ENCODE assay signal across 8 cellular contexts in the genomic region with DNA sequence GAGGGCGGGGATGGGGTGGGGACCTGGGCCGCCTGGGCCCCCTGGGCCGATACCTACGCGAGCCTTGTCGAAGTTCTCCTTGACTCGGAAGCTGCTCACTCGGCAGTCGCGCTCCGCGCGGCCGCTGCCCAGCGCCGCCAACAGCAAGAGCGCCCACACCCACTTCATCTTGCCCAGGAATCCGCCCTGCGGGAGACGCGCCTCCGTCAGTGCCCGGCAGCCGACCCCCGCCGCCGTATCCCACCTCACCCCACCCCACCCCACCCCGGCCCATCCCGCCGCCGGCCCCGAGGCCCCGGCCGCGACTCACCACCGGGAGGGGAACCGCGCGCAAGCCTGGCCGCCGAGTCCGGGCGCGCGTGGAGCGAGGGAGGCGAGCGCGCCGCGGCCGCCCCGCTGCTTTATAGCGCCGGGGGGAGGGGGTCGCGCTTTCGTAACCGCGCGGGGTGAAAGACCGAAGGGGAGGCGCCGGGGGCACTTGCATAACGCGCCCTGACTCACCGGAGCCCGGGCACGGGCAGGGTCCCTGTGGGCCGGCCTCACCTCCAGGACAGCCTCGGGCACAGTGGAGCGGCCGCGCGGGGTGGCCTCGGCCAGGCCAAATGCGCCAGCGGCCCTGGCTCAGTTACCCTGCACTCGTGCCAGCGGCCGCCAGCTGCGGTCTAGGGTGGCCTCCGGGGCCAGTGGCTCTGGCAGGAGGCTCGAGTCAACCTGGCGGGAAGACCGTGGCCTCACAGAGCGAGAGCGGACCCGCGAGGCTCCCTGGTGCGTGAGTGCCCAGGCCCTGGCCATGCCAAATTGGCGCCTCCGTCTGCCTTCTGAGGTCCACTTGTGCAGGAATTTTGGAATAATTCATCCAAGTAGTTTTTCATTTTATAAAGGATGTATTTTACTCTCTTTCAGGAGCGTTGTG. TPM values are rescaled to one million over a fixed set of nuclear protein-coding genes. Genes with fewer than 3 reads are reported as not detected.
DNase-seq lines count a peak whose midpoint lies in the region; ATAC-seq and TF ChIP-seq lines count a peak whose summit lies in the region.

A gene (minus strand): TSS at position 375 of the 913 bp plus-strand sequence. CDS start 207 bp downstream, at position 168.

- DNase-seq in HFF-Myc (ENCODE audit: extremely low read depth, low read depth) (no peak), brain microvascular endothelial cell (peak; percentile 1)
- DNase-seq in activated naive CD4-positive, alpha-beta T cell treated with anti-CD3 and anti-CD28 coated beads, Interleukin-2, amount 50 U/mL, for 72 hours (ENCODE audit: low spot score in 2 of 2), result no peak
- DNase-seq in stimulated activated CD4-positive, alpha-beta T cell treated with anti-CD3 and anti-CD28 coated beads, Interleukin-4, amount 100 ng/mL, for 4 hours, result no peak

- H3K4me1 ChIP-seq in iPS-20b (ENCODE audit: insufficient read depth, low read length) (0 out of 2 replicates have a peak, but pooled peaks cover 6% of the 10 kb centered on the region), skeletal muscle satellite cell (ENCODE audit: control insufficient read depth, insufficient read depth, low read length) (peaks cover 5% of the 10 kb centered on the region)

- peak within 1 kb of the TSS; percentile 76 for H3K4me2 ChIP-seq in skeletal muscle satellite cell (ENCODE audit: low read length)

- TF ChIP-seq CTCF in HFF-Myc (IDR thresholded peaks at IDR 0.05; ENCODE audit: low read depth, low read length, missing control alignments), result no peak
- no peak for TF ChIP-seq CTCF in brain microvascular endothelial cell (IDR thresholded peaks at IDR 0.05; ENCODE audit: low read depth, low read length, missing control alignments)

- ATAC-seq in HG02623 (IDR thresholded peaks at IDR 0.05; ENCODE audit: unreplicated experiment) (no peak), GM18861 (IDR thresholded peaks at IDR 0.05; ENCODE audit: unreplicated experiment) (no peak)
- ATAC-seq in activated naive CD4-positive, alpha-beta T cell treated with anti-CD3 and anti-CD28 coated beads, Interleukin-2, amount 50 U/mL, for 72 hours, result no peak

- H3K4me3 ChIP-seq in HFF-Myc (replicated peaks; ENCODE audit: low read depth, low read length), result 0 out of 2 replicates have a peak within 1 kb of the TSS, but pooled peaks have one; percentile 14
- peak within 1 kb of the TSS; percentile 38 for H3K4me3 ChIP-seq in brain microvascular endothelial cell (ENCODE audit: low read depth, low read length)
- H3K4me3 ChIP-seq in iPS-20b (ENCODE audit: low read length), result peak within 1 kb of the TSS; percentile 58
- peak within 1 kb of the TSS; percentile 56 for H3K4me3 ChIP-seq in skeletal muscle satellite cell (ENCODE audit: low read length)

- no peak within 1 kb of the TSS for H3K27ac Mint-ChIP-seq in activated naive CD4-positive, alpha-beta T cell treated with anti-CD3 and anti-CD28 coated beads, Interleukin-2, amount 50 U/mL, for 72 hours

- H3K36me3 Mint-ChIP-seq in activated naive CD4-positive, alpha-beta T cell treated with anti-CD3 and anti-CD28 coated beads, Interleukin-2, amount 50 U/mL, for 72 hours, result peaks cover 0 to 4% of the 10 kb centered on the region in 2 donors

- H3K27ac ChIP-seq in brain microvascular endothelial cell (no peak within 1 kb of the TSS), iPS-20b (ENCODE audit: low read length) (no peak within 1 kb of the TSS)

- H3K9me3 ChIP-seq in iPS-20b (ENCODE audit: insufficient read depth, low read depth, low read length) (no peaks in the 10 kb centered on the region), skeletal muscle satellite cell (replicated peaks; ENCODE audit: low read length) (no peaks in the 10 kb centered on the region)

- H3K9ac ChIP-seq in iPS-20b (ENCODE audit: low read depth, low read length), result no peak within 1 kb of the TSS
- no peak within 1 kb of the TSS for H3K9ac ChIP-seq in skeletal muscle satellite cell (ENCODE audit: low read depth, low read length)

- H3K9me3 Mint-ChIP-seq in activated naive CD4-positive, alpha-beta T cell treated with anti-CD3 and anti-CD28 coated beads, Interleukin-2, amount 50 U/mL, for 72 hours, result no peaks in the 10 kb centered on the region

- in situ Hi-C loops in brain microvascular endothelial cell (cut with HindIII; ENCODE audit: low pct_ligation_motif_present, low sequenced_read_pairs), result no loop called here

- H3K27me3 ChIP-seq in brain microvascular endothelial cell (replicated peaks) (peaks cover 22% of the 10 kb centered on the region), iPS-20b (ENCODE audit: insufficient read depth, low read length) (peaks cover 71% of the 10 kb centered on the region), skeletal muscle satellite cell (ENCODE audit: control insufficient read depth, insufficient read depth, low read length) (peaks cover 65% of the 10 kb centered on the region)

- H3K36me3 ChIP-seq in brain microvascular endothelial cell (replicated peaks), result no peaks in the 10 kb centered on the region
- H3K36me3 ChIP-seq in iPS-20b (ENCODE audit: insufficient read depth, low read depth, low read length), result no peaks in the 10 kb centered on the region
- no peaks in the 10 kb centered on the region for H3K36me3 ChIP-seq in skeletal muscle satellite cell (ENCODE audit: insufficient read depth, low read length)

RNA-seq across cellular contexts. Expression of the gene that starts here (rescaled TPM):
- 0.66 and 0.76 TPM in 2 replicates for total RNA-seq in skeletal muscle satellite cell (2012; rRNA removed)
- total RNA-seq in activated naive CD4-positive, alpha-beta T cell treated with anti-CD3 and anti-CD28 coated beads, Interleukin-2, amount 50 U/mL, for 72 hours, result not detected
